21 cellular contexts compared by ENCODE assay signal in genomic region chr17:67283727-67284516, GRCh38.
"Had no signal": no experiment of that assay in that cellular context is flagged by ENCODE, and none has a peak within 500 bp of the region (broad histone marks: within the 10 kb centered on the region; RNA-seq: fewer than 3 reads in every experiment).

No MANE protein-coding gene starts in this region.

- H3K27ac ChIP-seq: SJCRH30 had no signal

- DNase-seq: NCI-H1092, NCI-H1105 treated with DMSO at 0.1 percent for 48 hours, NCI-H1417 treated with DMSO at 0.1 percent for 48 hours, NCI-H146, NCI-H1694 treated with DMSO at 0.1 percent for 48 hours, NCI-H1930, NCI-H2081, NCI-H2107, NCI-H2171, NCI-H226, NCI-H446, NCI-H510A, NCI-H524 treated with DMSO at 0.1 percent for 48 hours, NCI-H69, NCI-H774, PC-3, SHP77 treated with DMSO at 0.1 percent for 48 hours, SJCRH30 had no signal

- ATAC-seq: Panc1, PC-3, Right ventricle myocardium inferior, SK-N-SH treated with all-trans-retinoic acid at 6 μM for 48 hours had no signal
